Comparison of ENCODE assay signal across 8 cellular contexts in the genomic region with DNA sequence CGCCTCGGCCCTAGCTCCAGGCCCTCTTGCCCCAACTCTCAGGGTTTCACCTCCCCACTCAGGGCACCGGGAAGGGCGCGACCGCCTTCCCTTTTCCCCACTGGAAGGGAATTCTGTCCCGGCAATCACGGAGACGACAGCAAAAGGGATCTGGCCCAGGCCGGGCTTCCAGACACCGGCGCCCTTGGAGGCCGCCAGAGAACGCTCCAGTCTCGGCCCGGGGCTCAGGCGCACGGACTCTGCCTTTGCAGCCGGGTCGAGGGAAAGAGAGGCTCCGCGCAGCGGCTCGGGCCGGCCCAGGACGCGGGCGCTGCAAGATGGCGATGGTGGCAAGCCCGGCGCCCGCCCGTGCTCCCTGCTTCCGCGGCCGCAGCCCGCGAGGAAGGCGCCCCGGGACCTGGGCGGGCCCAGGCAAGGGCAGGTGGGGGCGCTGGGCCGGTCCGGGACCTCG. TPM values are rescaled to one million over a fixed set of nuclear protein-coding genes. Genes with fewer than 3 reads are reported as not detected.
DNase-seq lines count a peak whose midpoint lies in the region; ATAC-seq and TF ChIP-seq lines count a peak whose summit lies in the region.

No MANE protein-coding gene starts in this region.

- H3K4me2 ChIP-seq in DND-41 (ENCODE audit: insufficient read depth, low read length) (peak overlapping the region; percentile 70), trophoblast cell (ENCODE audit: low read length) (peak overlapping the region; percentile 70)

- H3K4ac ChIP-seq in trophoblast cell (ENCODE audit: low read depth, low read length) = peak overlapping the region; percentile 98

- H3K79me1 ChIP-seq in trophoblast cell (ENCODE audit: low read length) = peaks cover 25% of the 10 kb centered on the region

- DNase-seq in DND-41 (no peak), HAP-1 (ENCODE audit: low spot score in 2 of 2) (no peak), fibroblast of mammary gland (ENCODE audit: low read depth) (no peak), trophoblast cell (peak; percentile 19 to 56), 8988T (no peak), ACHN (no peak)
- DNase-seq in stimulated activated naive CD4-positive, alpha-beta T cell treated with Interleukin-2 at 50 U/mL for 16 hours (lab: John Stamatoyannopoulos, UW) = no peak

- H3K4me1 ChIP-seq in DND-41 (ENCODE audit: insufficient read depth, low read length) (peaks cover 57% of the 10 kb centered on the region), HAP-1 (peaks cover 13% of the 10 kb centered on the region), trophoblast cell (ENCODE audit: control insufficient read depth in 1 of 2, insufficient read depth in 2 of 2, low read length in 2 of 2) (peaks cover 25 to 28% of the 10 kb centered on the region in 2 experiments)

- peak overlapping the region; percentile 40 for H3K18ac ChIP-seq in trophoblast cell (ENCODE audit: low read length)

- H4K20me1 ChIP-seq in DND-41 (ENCODE audit: insufficient read depth, low read length) = peaks cover 46% of the 10 kb centered on the region

- WGBS in trophoblast cell (ENCODE audit: extremely low coverage, insufficient coverage, insufficient read length) = no CpG with 5 or more reads among the region's 45 CpGs

- peak overlapping the region; percentile 93 to 96 for H3K4me3 ChIP-seq in DND-41 (ENCODE audit: low read depth in 1 of 2, low read length in 2 of 2)
- H3K4me3 ChIP-seq in HAP-1 = peak overlapping the region; percentile 76
- peak overlapping the region; percentile 73 for H3K4me3 ChIP-seq in fibroblast of mammary gland (ENCODE audit: control insufficient read depth, low read depth, low read length)
- H3K4me3 ChIP-seq in trophoblast cell (ENCODE audit: low read depth, low read length) = peak overlapping the region; percentile 92

- H3K27ac ChIP-seq in DND-41 (ENCODE audit: low read length) (peak overlapping the region; percentile 97), trophoblast cell (ENCODE audit: low read depth, low read length) (peak overlapping the region; percentile 87)

- TF ChIP-seq CTCF in DND-41 (IDR thresholded peaks at IDR 0.05; ENCODE audit: borderline replicate concordance, extremely low read depth, low read length, poor library complexity, severe bottlenecking) = no peak
- no peak for TF ChIP-seq CTCF in fibroblast of mammary gland (conservative IDR thresholded peaks at IDR 0.05; ENCODE audit: control insufficient read depth, insufficient read depth, low read depth, low read length)

- peak overlapping the region; percentile 86 for H4K12ac ChIP-seq in trophoblast cell (ENCODE audit: low read depth, low read length)

- in situ Hi-C loops in HAP-1 (cut with MboI; ENCODE audit: low sequenced_read_pairs) (no loop called here), ACHN (cut with HindIII; ENCODE audit: low pct_ligation_motif_present, low pct_unique_long_range_greater_than_20kb, low sequenced_read_pairs) (no loop called here)

- peaks cover 81% of the 10 kb centered on the region for H3K79me2 ChIP-seq in DND-41 (ENCODE audit: insufficient read depth, low read length)
- peaks cover 56% of the 10 kb centered on the region for H3K79me2 ChIP-seq in trophoblast cell (ENCODE audit: control insufficient read depth, insufficient read depth, low read length, poor library complexity)

- H3K14ac ChIP-seq in trophoblast cell (ENCODE audit: low read length) = peak overlapping the region; percentile 93

- peak overlapping the region; percentile 83 for H2BK120ac ChIP-seq in trophoblast cell (ENCODE audit: insufficient read depth, low read length, poor library complexity)

- H4K8ac ChIP-seq in trophoblast cell (ENCODE audit: low read depth, low read length) = peak overlapping the region; percentile 87

- no peak overlapping the region for H3K23ac ChIP-seq in trophoblast cell (ENCODE audit: low read length)

- H3K9ac ChIP-seq in DND-41 (ENCODE audit: low read depth, low read length) (peak overlapping the region; percentile 99), trophoblast cell (ENCODE audit: low read length) (peak overlapping the region; percentile 98)

- H3K36me3 ChIP-seq in DND-41 (ENCODE audit: insufficient read depth, low read length) = peaks cover 82% of the 10 kb centered on the region
- peaks cover 5% of the 10 kb centered on the region for H3K36me3 ChIP-seq in HAP-1 (replicated peaks)
- H3K36me3 ChIP-seq in trophoblast cell (ENCODE audit: control insufficient read depth in 1 of 2, insufficient read depth in 2 of 2, low read length in 2 of 2) = peaks cover 14 to 20% of the 10 kb centered on the region in 2 experiments

- H2BK12ac ChIP-seq in trophoblast cell (ENCODE audit: low read length) = no peak overlapping the region

- peak overlapping the region; percentile 89 for H2BK5ac ChIP-seq in trophoblast cell (ENCODE audit: low read depth, low read length, poor library complexity)

- ATAC-seq in DND-41 (ENCODE audit: insufficient read depth, low read depth) (peak; percentile 62), SK-N-SH treated with all-trans-retinoic acid at 6 μM for 48 hours (peak; percentile 72)

- H3K9me3 ChIP-seq in DND-41 (ENCODE audit: insufficient read depth, low read length, severe bottlenecking) (peaks cover under 1% of the 10 kb centered on the region), HAP-1 (peaks cover 7% of the 10 kb centered on the region), trophoblast cell (ENCODE audit: insufficient read depth, low read depth, low read length) (peaks cover 22% of the 10 kb centered on the region)

- H4K91ac ChIP-seq in trophoblast cell (ENCODE audit: low read depth, low read length) = peak overlapping the region; percentile 86

- H2AK5ac ChIP-seq in trophoblast cell (ENCODE audit: low read length) = peak overlapping the region; percentile 92

- no peaks in the 10 kb centered on the region for H3K27me3 ChIP-seq in DND-41 (ENCODE audit: insufficient read depth, low read length, poor library complexity)
- H3K27me3 ChIP-seq in HAP-1 (ENCODE audit: low read depth) = no peaks in the 10 kb centered on the region
- no peaks in the 10 kb centered on the region for H3K27me3 ChIP-seq in trophoblast cell (ENCODE audit: insufficient read depth, low read length)

- H2AFZ ChIP-seq in DND-41 (ENCODE audit: low read depth, low read length) (peak overlapping the region; percentile 68), trophoblast cell (ENCODE audit: insufficient read depth, low read length, poor library complexity) (peak overlapping the region; percentile 40)

TF ChIP-seq in SK-N-SH treated with all-trans-retinoic acid at 6 μM for 48 hours, 23 proteins besides CTCF, POLR2A, EP300 and RAD21:
- no peak for TF ChIP-seq ESRRG (CRISPR knock-in tag; IDR thresholded peaks at IDR 0.05)
- 0 out of 2 replicates have a peak, but pooled peaks have one; percentile 85 for TF ChIP-seq ZFP3 (CRISPR knock-in tag; IDR thresholded peaks at IDR 0.05)

RNA-seq across cellular contexts. Expression of a gene that starts 1.1 kb away (rescaled TPM):
- polyA plus RNA-seq in trophoblast cell (2013) = 76.4 and 79.7 TPM in 2 replicates

RNA-seq across cellular contexts. Expression of a gene that starts 41.9 kb away (rescaled TPM):
- polyA plus RNA-seq in trophoblast cell (2013) = 58.8 and 59.3 TPM in 2 replicates

Comparison
In these comparisons a context has a peak if more than half of its experiments do, and no peak if none do; other contexts are left out.
1. DNase-seq: peak in trophoblast cell (2 of 2); none in DND-41 (single experiment), HAP-1 (0 of 2), fibroblast of mammary gland (single experiment), stimulated activated naive CD4-positive, alpha-beta T cell treated with Interleukin-2 at 50 U/mL for 16 hours (single experiment), 8988T (single experiment) and ACHN (single experiment).
2. Peak in every context shown above with its lines, with median percentiles within 50 percentile points of each other: H3K4me3 ChIP-seq.